12 cellular contexts compared by ENCODE assay signal in genomic region chr20:50824137-50824536, GRCh38. TPM values are rescaled to one million over a fixed set of nuclear protein-coding genes. Genes with fewer than 3 reads are reported as not detected.
A peak's percentile ranks its signal among the peaks of the same experiment; 100 is the strongest.
DNase-seq lines count a peak whose midpoint lies in the region; ATAC-seq and TF ChIP-seq lines count a peak whose summit lies in the region.
"Had no signal": no experiment of that assay in that cellular context is flagged by ENCODE, and none has a peak within 500 bp of the region (broad histone marks: within the 10 kb centered on the region; RNA-seq: fewer than 3 reads in every experiment).

No MANE protein-coding gene starts in this region.

- no peaks in the 10 kb centered on the region for H4K20me1 ChIP-seq in PC-9 (ENCODE audit: insufficient read depth)

- no peaks in the 10 kb centered on the region for H3K79me2 ChIP-seq in PC-9 (ENCODE audit: low read depth)

- intact Hi-C loops in PC-9 (cut with micrococcal nuclease; ENCODE audit: unreplicated experiment): no loop called here

- POLR2A ChIA-PET in PC-9 (lab: Charles Lee; ENCODE audit: unreplicated experiment): interaction anchor here (0.6 kb wide), 1 partner anchor 107 kb away, joined by 5 read pairs; no protein-coding TSS in a partner anchor

- no TSS peak for BruUV-seq in PC-9 (replicated peaks; lab: Mats Ljungman, UMichigan)

- H3K9me2 ChIP-seq in PC-9 (ENCODE audit: insufficient read depth): no peaks in the 10 kb centered on the region

- DNase-seq in EH (ENCODE audit: low read depth) (peak; percentile 89), PC-9 (peak; percentile 68 to 85), fibroblast of peridontal ligament (ENCODE audit: extremely low read depth) (peak; percentile 51), skeletal muscle cell (ENCODE audit: low read depth) (peak; percentile 25), amygdala (lab: John Stamatoyannopoulos, UW) (no peak), D341Med (ENCODE audit: low spot score) (no peak), SIG-M5 (lab: John Stamatoyannopoulos, UW) (no peak)
- DNase-seq: activated T-cell treated with anti-CD3 and anti-CD28 coated beads, Interleukin-2, amount 50 U/mL, for 48 hours; DND-41; NCI-H1092 treated with DMSO at 0.1 percent for 48 hours had no signal

- no peaks in the 10 kb centered on the region for H3K9me3 ChIP-seq in PC-9 (ENCODE audit: insufficient read depth, low read depth)
- H3K9me3 ChIP-seq: upper lobe of left lung had no signal

- no peak overlapping the region for H2AFZ ChIP-seq in PC-9

- CTCF ChIA-PET in PC-9 (lab: Charles Lee): interaction anchor here (0.6 kb wide), 1 partner anchor 30 kb away, joined by 3 read pairs; the partner anchor contains the start of gene BCAS4

- H3K36me3 ChIP-seq in PC-9 (ENCODE audit: low read depth): no peaks in the 10 kb centered on the region
- H3K36me3 ChIP-seq: upper lobe of left lung had no signal

- 0 out of 2 replicates have a peak overlapping the region, but pooled peaks have one; percentile 14 for H3K4me2 ChIP-seq in PC-9

- TF ChIP-seq CTCF in PC-9 (conservative IDR thresholded peaks at IDR 0.05): no peak

- H3K27me3 ChIP-seq in PC-9 (ENCODE audit: insufficient read depth, low read depth): no peaks in the 10 kb centered on the region
- H3K27me3 ChIP-seq: upper lobe of left lung had no signal

- ATAC-seq in HG03442 (IDR thresholded peaks at IDR 0.05; ENCODE audit: unreplicated experiment): no peak

- peaks cover 10% of the 10 kb centered on the region; the same call in 1 of the 2 replicates for H3K4me1 ChIP-seq in PC-9 (replicated peaks; ENCODE audit: insufficient read depth)

- no peak overlapping the region for H3K4me3 ChIP-seq in PC-9
- H3K4me3 ChIP-seq in skeletal muscle cell (ENCODE audit: low read depth, low read length): no peak overlapping the region
- H3K4me3 ChIP-seq: upper lobe of left lung had no signal

- 0 out of 2 replicates have a peak, but pooled peaks cover 10% of the 10 kb centered on the region for H3F3A ChIP-seq in PC-9 (ENCODE audit: insufficient read depth, low read depth)

- H3K27ac ChIP-seq in PC-9: peak overlapping the region; percentile 40
- H3K27ac ChIP-seq: upper lobe of left lung had no signal

RNA-seq across cellular contexts. Expression of gene BCAS4, which starts 29.3 kb away (rescaled TPM):
- total RNA-seq in PC-9 (2021): 7.6 and 12.4 TPM in 2 replicates

Comparison
In these comparisons a context has a peak if more than half of its experiments do, and no peak if none do; other contexts are left out.
1. DNase-seq: peak in EH (single experiment), PC-9 (2 of 2), fibroblast of peridontal ligament (single experiment) and skeletal muscle cell (single experiment); none in amygdala (0 of 56), D341Med (single experiment) and SIG-M5 (single experiment).